In the genomic region with DNA sequence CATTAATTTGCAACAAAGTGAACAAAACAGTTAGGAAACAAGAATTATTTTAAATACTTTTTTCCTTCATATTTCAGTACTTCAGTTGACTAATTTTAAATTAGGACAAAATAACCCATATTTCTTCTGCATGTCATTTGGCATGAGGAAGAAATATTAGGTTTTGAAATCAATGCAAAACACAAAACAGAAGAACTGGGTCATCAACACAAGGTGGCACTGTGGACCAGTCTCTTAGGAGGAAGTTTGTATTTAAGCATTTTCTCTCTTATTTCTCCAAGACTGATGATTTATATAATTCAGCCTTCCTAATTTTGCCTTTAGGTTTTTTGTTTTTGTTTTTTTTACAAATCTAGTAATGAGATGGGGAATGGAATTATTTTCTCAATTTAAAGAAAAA, we compare ENCODE assay signal across 8 cellular contexts.
A peak's percentile ranks its signal among the peaks of the same experiment; 100 is the strongest.
DNase-seq lines count a peak whose midpoint lies in the region; ATAC-seq, FAIRE-seq and TF ChIP-seq lines count a peak whose summit lies in the region.

No MANE protein-coding gene starts in this region.

- no peaks in the 10 kb centered on the region for H3K4me1 Mint-ChIP-seq in activated CD4-positive, alpha-beta T cell treated with anti-CD3 and anti-CD28 coated beads for 36 hours

- peaks cover 5% of the 10 kb centered on the region for H3K9me3 Mint-ChIP-seq in activated CD4-positive, alpha-beta T cell treated with anti-CD3 and anti-CD28 coated beads for 36 hours (ENCODE audit: low read depth)

- ATAC-seq in activated CD4-positive, alpha-beta T cell treated with anti-CD3 and anti-CD28 coated beads for 36 hours = no peak
- ATAC-seq in HG03558 (IDR thresholded peaks at IDR 0.05; ENCODE audit: extremely low read depth, unreplicated experiment) (peak; percentile 51), thoracic aorta (ENCODE audit: insufficient number of reproducible peaks, low FRiP score, low read depth) (no peak), omental fat pad (ENCODE audit: low FRiP score) (no peak)

- no peaks in the 10 kb centered on the region for H3K4me1 ChIP-seq in thoracic aorta (ENCODE audit: control insufficient read depth in 1 of 2, low read depth in 2 of 2)

- no peaks in the 10 kb centered on the region for H3K9me3 ChIP-seq in thoracic aorta

- no peak overlapping the region for H3K27ac Mint-ChIP-seq in activated CD4-positive, alpha-beta T cell treated with anti-CD3 and anti-CD28 coated beads for 36 hours

- no peak overlapping the region for H3K4me3 Mint-ChIP-seq in activated CD4-positive, alpha-beta T cell treated with anti-CD3 and anti-CD28 coated beads for 36 hours

- no peaks in the 10 kb centered on the region for H3K36me3 ChIP-seq in thoracic aorta

- peak; percentile 91 for FAIRE-seq in frontal cortex (lab: Jason Lieb, UNC)

- no peak overlapping the region for H3K4me3 ChIP-seq in thoracic aorta

- CTCF ChIA-PET in activated CD4-positive, alpha-beta T cell treated with anti-CD3 and anti-CD28 coated beads for 36 hours (lab: Charles Lee) = interaction anchor here (0.8 to 1.8 kb wide), 2 partner anchors 9 to 11 kb away, joined by 3 to 10 read pairs; no protein-coding TSS in a partner anchor

- POLR2A ChIA-PET in activated CD4-positive, alpha-beta T cell treated with anti-CD3 and anti-CD28 coated beads for 36 hours (lab: Charles Lee) = no interaction called here

- H3K27me3 ChIP-seq in thoracic aorta (replicated peaks; ENCODE audit: insufficient read depth) = no peaks in the 10 kb centered on the region

- H3K27ac ChIP-seq in thoracic aorta = no peak overlapping the region

- intact Hi-C loops in activated CD4-positive, alpha-beta T cell treated with anti-CD3 and anti-CD28 coated beads for 36 hours (cut with DNase I, micrococcal nuclease) = loop anchor here in 1 of 2 experiments (5.0 kb wide), 2 partner anchors 871 to 1346 kb away; no protein-coding TSS in a partner anchor

- TF ChIP-seq CTCF in thoracic aorta (IDR thresholded peaks at IDR 0.05) (peak; percentile 52), omental fat pad (IDR thresholded peaks at IDR 0.05) (no peak)

- no peaks in the 10 kb centered on the region for H3K27me3 Mint-ChIP-seq in activated CD4-positive, alpha-beta T cell treated with anti-CD3 and anti-CD28 coated beads for 36 hours

- no peaks in the 10 kb centered on the region for H3K36me3 Mint-ChIP-seq in activated CD4-positive, alpha-beta T cell treated with anti-CD3 and anti-CD28 coated beads for 36 hours (ENCODE audit: low read depth)

- DNase-seq in activated CD4-positive, alpha-beta T cell treated with anti-CD3 and anti-CD28 coated beads for 36 hours = peak; percentile 7
- no peak for DNase-seq in activated CD4-positive, alpha-beta T cell treated with anti-CD3 and anti-CD28 coated beads for 1 hour
- DNase-seq in SK-N-DZ (ENCODE audit: low spot score) = peak; percentile 49
- DNase-seq in frontal cortex (ENCODE audit: low spot score in 2 of 2) = peak; percentile 1 to 2
- no peak for DNase-seq in thoracic aorta (ENCODE audit: low spot score)
- DNase-seq in iPS-NIHi7 (ENCODE audit: extremely low spot score) = no peak
- DNase-seq in omental fat pad (ENCODE audit: low spot score) = no peak

Comparison
In these comparisons a context has a peak if more than half of its experiments do, and no peak if none do; other contexts are left out.
1. DNase-seq: peak in activated CD4-positive, alpha-beta T cell treated with anti-CD3 and anti-CD28 coated beads for 36 hours (single experiment), SK-N-DZ (single experiment) and frontal cortex (2 of 2); none in activated CD4-positive, alpha-beta T cell treated with anti-CD3 and anti-CD28 coated beads for 1 hour (single experiment), thoracic aorta (single experiment), iPS-NIHi7 (single experiment) and omental fat pad (single experiment).